ENCODE assay signal across 1 cellular context in genomic region chr4:15150636-15151432, GRCh38.
TF ChIP-seq lines count a peak whose summit lies in the region.

No MANE protein-coding gene starts in this region.

TF ChIP-seq in HepG2, 621 proteins besides CTCF, POLR2A, EP300 and RAD21 (continued from another document):
- no peak for TF ChIP-seq AHDC1 (CRISPR knock-in tag; IDR thresholded peaks at IDR 0.05; ENCODE audit: borderline replicate concordance)
- no peak for TF ChIP-seq KDM6A (CRISPR knock-in tag; IDR thresholded peaks at IDR 0.05; ENCODE audit: low read depth)
- no peak for TF ChIP-seq ZNF646 (CRISPR knock-in tag; IDR thresholded peaks at IDR 0.05)
